In the genomic region with DNA sequence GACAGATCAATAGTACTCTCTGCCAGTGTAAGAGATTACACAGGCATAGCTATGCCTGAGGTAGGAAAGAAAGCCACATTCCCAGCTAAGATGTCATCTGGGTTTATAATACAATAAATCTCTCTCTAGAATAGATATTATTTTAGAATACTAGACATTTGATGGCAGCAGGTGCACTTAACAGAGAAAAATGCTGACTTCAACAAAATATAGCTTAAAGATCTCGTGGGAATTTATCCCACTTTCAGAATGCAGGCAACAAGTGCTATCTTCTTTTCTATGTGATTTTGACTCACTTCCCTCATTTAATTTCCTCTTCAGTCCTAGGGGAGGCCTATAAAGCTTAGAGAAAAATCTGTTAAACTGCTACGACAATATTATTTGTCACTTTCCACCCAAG, we compare ENCODE assay signal across 22 cellular contexts.
"Had no signal": no experiment of that assay in that cellular context is flagged by ENCODE, and none has a peak within 500 bp of the region (broad histone marks: within the 10 kb centered on the region; RNA-seq: fewer than 3 reads in every experiment).

No MANE protein-coding gene starts in this region.

- H3K36me3 Mint-ChIP-seq: natural killer cell; stimulated activated effector memory CD8-positive, alpha-beta T cell treated with anti-CD3 and anti-CD28 coated beads, Interleukin-12 subunit alpha, Interleukin-12 subunit beta, amount 100 ng/mL, for 72 hours had no signal

- H3K27ac ChIP-seq: coronary artery, lower lobe of right lung, neutrophil, pancreas, stomach, thyroid gland, vagina had no signal

- H3K4me3 Mint-ChIP-seq: natural killer cell; neural crest cell; stimulated activated effector memory CD8-positive, alpha-beta T cell treated with anti-CD3 and anti-CD28 coated beads, Interleukin-12 subunit alpha, Interleukin-12 subunit beta, amount 100 ng/mL, for 72 hours had no signal

- H3K27me3 ChIP-seq: neutrophil, pancreas, stomach, thyroid gland, vagina had no signal

- DNase-seq: dermis blood vessel endothelial cell; effector memory CD4-positive, alpha-beta T cell; left ventricle myocardium superior; lower lobe of right lung; natural killer cell; pancreas; retina; stimulated activated CD4-positive, alpha-beta T cell treated with anti-CD3 and anti-CD28 coated beads, Interleukin-2, amount 100 ng/mL, for 24 hours; stimulated activated CD4-positive, alpha-beta T cell treated with anti-CD3 and anti-CD28 coated beads, Interleukin-4, amount 100 ng/mL, for 24 hours; stimulated activated naive CD4-positive, alpha-beta T cell treated with Interleukin-2 at 50 U/mL for 16 hours; stomach; thyroid gland; trophoblast cell had no signal

- H3K9me3 ChIP-seq: lower lobe of right lung, neutrophil, pancreas, stomach, thyroid gland, vagina had no signal

- H3K27ac Mint-ChIP-seq: natural killer cell had no signal

- H3K9me3 Mint-ChIP-seq: natural killer cell; stimulated activated effector memory CD8-positive, alpha-beta T cell treated with anti-CD3 and anti-CD28 coated beads, Interleukin-12 subunit alpha, Interleukin-12 subunit beta, amount 100 ng/mL, for 72 hours had no signal

- FAIRE-seq: endothelial cell of umbilical vein, frontal cortex, keratinocyte, pancreas had no signal

- H3K4me1 ChIP-seq: lower lobe of right lung, pancreas, stomach, thyroid gland, vagina had no signal

- H3K36me3 ChIP-seq: lower lobe of right lung, neutrophil, pancreas, stomach, thyroid gland, vagina had no signal

- ATAC-seq: left ventricle myocardium superior; lower lobe of right lung; natural killer cell; pancreas; sciatic nerve; stimulated activated effector memory CD8-positive, alpha-beta T cell treated with anti-CD3 and anti-CD28 coated beads, Interleukin-12 subunit alpha, Interleukin-12 subunit beta, amount 100 ng/mL, for 72 hours had no signal

- H3K4me1 Mint-ChIP-seq: natural killer cell; stimulated activated effector memory CD8-positive, alpha-beta T cell treated with anti-CD3 and anti-CD28 coated beads, Interleukin-12 subunit alpha, Interleukin-12 subunit beta, amount 100 ng/mL, for 72 hours had no signal

- H3K4me3 ChIP-seq: coronary artery, lower lobe of right lung, pancreas, stomach, thyroid gland, vagina had no signal
